19 cellular contexts compared by ENCODE assay signal in the genomic region with DNA sequence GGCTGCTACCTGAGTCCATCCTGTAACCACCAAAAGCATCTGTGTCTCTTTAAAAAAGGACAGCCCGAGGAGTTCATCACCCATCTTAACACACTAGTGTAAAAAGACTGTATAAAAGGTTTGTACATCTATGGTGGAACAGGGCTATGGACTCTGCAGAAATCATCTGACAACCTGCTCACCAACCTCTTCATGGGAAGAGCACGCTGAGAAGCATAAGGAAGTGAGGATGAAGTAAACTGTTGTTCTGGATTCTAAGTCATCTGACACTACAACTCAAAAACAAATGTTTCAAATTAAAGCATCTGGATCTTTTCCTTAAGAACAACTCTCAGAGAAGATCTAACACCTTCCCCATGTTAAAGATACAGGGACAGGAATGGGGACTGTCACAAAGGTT. TPM values are rescaled to one million over a fixed set of nuclear protein-coding genes. Genes with fewer than 3 reads are reported as not detected.
A peak's percentile ranks its signal among the peaks of the same experiment; 100 is the strongest.
DNase-seq lines count a peak whose midpoint lies in the region; ATAC-seq lines count a peak whose summit lies in the region.
"Had no signal": no experiment of that assay in that cellular context is flagged by ENCODE, and none has a peak within 500 bp of the region (broad histone marks: within the 10 kb centered on the region; RNA-seq: fewer than 3 reads in every experiment).

No MANE protein-coding gene starts in this region.

- H3K27ac ChIP-seq in skeletal muscle tissue (ENCODE audit: low read depth, low read length), result peak overlapping the region; percentile 32

- peaks cover 41 to 57% (median 50%) of the 10 kb centered on the region in 3 donors for H3K4me1 ChIP-seq in skeletal muscle tissue (ENCODE audit: control insufficient read depth in 3 of 3, insufficient read depth in 3 of 3, low read length in 3 of 3)

- H3K27me3 ChIP-seq in skeletal muscle tissue (ENCODE audit: control insufficient read depth in 3 of 3, insufficient read depth in 3 of 3, low read length in 3 of 3), result no peaks in the 10 kb centered on the region

- no peaks in the 10 kb centered on the region for H3K9me3 Mint-ChIP-seq in activated T-helper 17 cell treated with anti-CD3 and anti-CD28 coated beads, Interleukin-2, amount 50 U/mL, for 72 hours

- H3K9ac ChIP-seq in skeletal muscle tissue (ENCODE audit: low read depth in 1 of 3, low read length in 3 of 3), result peak overlapping the region in 2 of 3 donors; percentile 12 to 23

- H3K4me3 Mint-ChIP-seq in activated T-helper 17 cell treated with anti-CD3 and anti-CD28 coated beads, Interleukin-2, amount 50 U/mL, for 72 hours, result peak overlapping the region; percentile 4
- H3K4me3 Mint-ChIP-seq: activated naive CD8-positive, alpha-beta T cell treated with anti-CD3 and anti-CD28 coated beads, Interleukin-2, amount 50 U/mL, for 24 hours; activated T-helper 1 cell treated with anti-CD3 and anti-CD28 coated beads, Interleukin-12 subunit alpha, Interleukin-12 subunit beta, Interleukin-2, Interleukin-4 antibody, amounts not matched to agents 30 ng/mL and 10 ng/mL and 1 ng/mL, durations not matched to agents 14 hours and 24 hours and 36 hours had no signal

- peaks cover 33% of the 10 kb centered on the region for H3K36me3 Mint-ChIP-seq in activated T-helper 17 cell treated with anti-CD3 and anti-CD28 coated beads, Interleukin-2, amount 50 U/mL, for 72 hours (ENCODE audit: low read depth)

- no peak overlapping the region for H3K27ac Mint-ChIP-seq in activated T-helper 17 cell treated with anti-CD3 and anti-CD28 coated beads, Interleukin-2, amount 50 U/mL, for 72 hours
- H3K27ac Mint-ChIP-seq: activated naive CD8-positive, alpha-beta T cell treated with anti-CD3 and anti-CD28 coated beads, Interleukin-2, amount 50 U/mL, for 24 hours; activated T-helper 1 cell treated with anti-CD3 and anti-CD28 coated beads, Interleukin-12 subunit alpha, Interleukin-12 subunit beta, Interleukin-2, Interleukin-4 antibody, amounts not matched to agents 30 ng/mL and 10 ng/mL and 1 ng/mL, durations not matched to agents 14 hours and 24 hours and 36 hours had no signal

- ATAC-seq in activated T-helper 17 cell treated with anti-CD3 and anti-CD28 coated beads, Interleukin-2, amount 50 U/mL, for 72 hours (replicated peaks), result no peak
- ATAC-seq in GM19397 (IDR thresholded peaks at IDR 0.05; ENCODE audit: unreplicated experiment) (no peak), GM19351 (IDR thresholded peaks at IDR 0.05; ENCODE audit: unreplicated experiment) (no peak)
- ATAC-seq: activated naive CD8-positive, alpha-beta T cell treated with anti-CD3 and anti-CD28 coated beads, Interleukin-2, amount 50 U/mL, for 24 hours had no signal

- H3K4me1 Mint-ChIP-seq in activated T-helper 17 cell treated with anti-CD3 and anti-CD28 coated beads, Interleukin-2, amount 50 U/mL, for 72 hours, result peaks cover 36% of the 10 kb centered on the region

- peak overlapping the region in 2 of 3 donors; percentile 29 to 39 for H3K4me3 ChIP-seq in skeletal muscle tissue (ENCODE audit: low read length in 3 of 3)

- H3K36me3 ChIP-seq in skeletal muscle tissue (ENCODE audit: control insufficient read depth in 3 of 3, insufficient read depth in 3 of 3, low read length in 3 of 3), result no peaks in the 10 kb centered on the region

- H3K27me3 Mint-ChIP-seq in activated T-helper 17 cell treated with anti-CD3 and anti-CD28 coated beads, Interleukin-2, amount 50 U/mL, for 72 hours, result no peaks in the 10 kb centered on the region
- H3K27me3 Mint-ChIP-seq: activated naive CD8-positive, alpha-beta T cell treated with anti-CD3 and anti-CD28 coated beads, Interleukin-2, amount 50 U/mL, for 24 hours had no signal

- H3K9me3 ChIP-seq in skeletal muscle tissue (ENCODE audit: control insufficient read depth in 3 of 3, low read length in 3 of 3), result no peaks in the 10 kb centered on the region

- DNase-seq in CD1c-positive myeloid dendritic cell (ENCODE audit: extremely low spot score), result peak; percentile 29
- peak; percentile 11 for DNase-seq in fibroblast of gingiva (ENCODE audit: low read depth)
- no peak for DNase-seq in T-helper 9 cell
- DNase-seq in MV-4-11 (lab: John Stamatoyannopoulos, UW), result no peak
- DNase-seq: activated CD4-positive, CD25-positive, alpha-beta regulatory T cell; activated naive CD8-positive, alpha-beta T cell treated with anti-CD3 and anti-CD28 coated beads, Interleukin-2, amount 50 U/mL, for 24 hours; central memory CD4-positive, alpha-beta T cell; GOT3; NCI-H2029 treated with DMSO at 0.1 percent for 48 hours; NCI-H510A; stimulated activated CD4-positive, alpha-beta T cell treated with anti-CD3 and anti-CD28 coated beads, Interleukin-2, amount 100 ng/mL, for 24 hours; substantia nigra; T-helper 1 cell had no signal

RNA-seq across cellular contexts. Expression of gene IFNGR1, which starts 5.4 kb away (rescaled TPM):
- total RNA-seq in activated T-helper 17 cell treated with anti-CD3 and anti-CD28 coated beads, Interleukin-2, amount 50 U/mL, for 72 hours, result 10 to 100 TPM; 20.9 to 26.9 TPM
- total RNA-seq in skeletal muscle tissue, result 67.3 TPM

RNA-seq across cellular contexts. Expression of gene IL22RA2, which starts 40.4 kb away (rescaled TPM):
- not detected for total RNA-seq in activated T-helper 17 cell treated with anti-CD3 and anti-CD28 coated beads, Interleukin-2, amount 50 U/mL, for 72 hours
- not detected for total RNA-seq in skeletal muscle tissue
- total RNA-seq: activated CD8-positive, alpha-beta memory T cell treated with anti-CD3 and anti-CD28 coated beads for 36 hours; activated T-helper 1 cell treated with anti-CD3 and anti-CD28 coated beads, Interleukin-12 subunit alpha, Interleukin-12 subunit beta, Interleukin-2, Interleukin-4 antibody, amounts not matched to agents 30 ng/mL and 10 ng/mL and 1 ng/mL, durations not matched to agents 14 hours and 24 hours and 36 hours had no signal

Comparison
In these comparisons a context has a peak if more than half of its experiments do, and no peak if none do; other contexts are left out.
1. DNase-seq: peak in CD1c-positive myeloid dendritic cell (single experiment) and fibroblast of gingiva (single experiment); none in T-helper 9 cell (single experiment) and MV-4-11 (single experiment).